17 cellular contexts compared by ENCODE assay signal in the genomic region with DNA sequence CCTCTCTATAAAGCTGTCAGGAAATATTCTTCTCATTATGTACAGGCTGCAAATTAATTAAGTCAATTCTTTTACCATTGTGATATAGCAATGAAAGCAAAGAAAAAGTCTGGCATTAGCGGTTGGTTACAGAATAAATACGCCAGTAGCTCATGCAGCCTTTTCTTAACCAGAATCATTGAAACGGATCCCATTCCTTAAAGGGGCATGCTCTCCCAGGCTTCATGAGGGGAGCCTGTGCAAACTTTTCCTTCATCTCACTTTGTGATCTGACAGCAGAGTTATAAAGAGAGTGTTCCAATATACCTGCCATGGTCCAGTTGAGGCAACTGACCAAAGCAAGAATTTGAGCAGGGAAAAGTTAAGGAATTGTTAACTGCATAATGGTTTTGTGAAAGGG.
DNase-seq lines count a peak whose midpoint lies in the region; ATAC-seq and TF ChIP-seq lines count a peak whose summit lies in the region.
"Had no signal": no experiment of that assay in that cellular context is flagged by ENCODE, and none has a peak within 500 bp of the region (broad histone marks: within the 10 kb centered on the region; RNA-seq: fewer than 3 reads in every experiment).

No MANE protein-coding gene starts in this region.

- no peaks in the 10 kb centered on the region for H3K36me3 Mint-ChIP-seq in neural crest cell (ENCODE audit: low read depth)
- H3K36me3 Mint-ChIP-seq: CD4-positive, CD25-positive, alpha-beta regulatory T cell; stimulated activated naive B cell treated with anti-CD40 and anti-IgM and Interleukin-4, amounts not matched to agents 10 μg/mL and 1 μg/mL and 100 μg/mL, for 72 hours had no signal

- 74 to 75% methylated on average over 3 of the region's 3 CpGs for WGBS in heart right ventricle, 2 donors

- H3K27ac ChIP-seq in heart right ventricle (peak overlapping the region in 1 of 10 donors; percentile 26), right atrium auricular region (no peak overlapping the region), upper lobe of right lung (no peak overlapping the region)
- H3K27ac ChIP-seq: body of pancreas, pancreas, upper lobe of left lung had no signal

- H3K4me3 ChIP-seq in heart right ventricle (peak overlapping the region in 6 of 10 donors; percentile 14 to 40 (median 36)), right atrium auricular region (peak overlapping the region in 1 of 2 donors; percentile 32), upper lobe of right lung (no peak overlapping the region)
- H3K4me3 ChIP-seq: body of pancreas, pancreas, Peyer's patch, upper lobe of left lung had no signal

- no peak overlapping the region for H3K4me3 Mint-ChIP-seq in neural crest cell
- H3K4me3 Mint-ChIP-seq: CD4-positive, CD25-positive, alpha-beta regulatory T cell; dendritic cell treated with granulocyte-macrophage colony-stimulating factor and Interleukin-4, amounts not matched to agents 40 ng/mL and 50 ng/mL, for 4 days; stimulated activated naive B cell treated with anti-CD40 and anti-IgM and Interleukin-4, amounts not matched to agents 10 μg/mL and 1 μg/mL and 100 μg/mL, for 72 hours had no signal

- H3K9me3 ChIP-seq in heart right ventricle (no peaks in the 10 kb centered on the region), right atrium auricular region (no peaks in the 10 kb centered on the region), upper lobe of right lung (no peaks in the 10 kb centered on the region)
- H3K9me3 ChIP-seq: body of pancreas, pancreas, Peyer's patch, upper lobe of left lung had no signal

- H3K27me3 Mint-ChIP-seq in neural crest cell (ENCODE audit: low read depth): no peaks in the 10 kb centered on the region
- H3K27me3 Mint-ChIP-seq: dendritic cell treated with granulocyte-macrophage colony-stimulating factor and Interleukin-4, amounts not matched to agents 40 ng/mL and 50 ng/mL, for 4 days; stimulated activated naive B cell treated with anti-CD40 and anti-IgM and Interleukin-4, amounts not matched to agents 10 μg/mL and 1 μg/mL and 100 μg/mL, for 72 hours had no signal

- intact Hi-C loops in heart right ventricle (cut with DNase I): loop anchor here in 9 of 10 donors (1.0 to 10.0 kb wide), 9 partner anchors 169 to 277 kb away; no protein-coding TSS in a partner anchor
- intact Hi-C loops in left ventricle myocardium superior (cut with micrococcal nuclease): loop anchor here (5.0 to 10.0 kb wide), 2 partner anchors 172 to 259 kb away; no protein-coding TSS in a partner anchor
- intact Hi-C loops in upper lobe of right lung (cut with DNase I): no loop called here

- H3K9me3 Mint-ChIP-seq in neural crest cell: no peaks in the 10 kb centered on the region
- H3K9me3 Mint-ChIP-seq: dendritic cell treated with granulocyte-macrophage colony-stimulating factor and Interleukin-4, amounts not matched to agents 40 ng/mL and 50 ng/mL, for 4 days; stimulated activated naive B cell treated with anti-CD40 and anti-IgM and Interleukin-4, amounts not matched to agents 10 μg/mL and 1 μg/mL and 100 μg/mL, for 72 hours had no signal

- TF ChIP-seq CTCF in heart right ventricle (IDR thresholded peaks at IDR 0.05) (no peak), right atrium auricular region (IDR thresholded peaks at IDR 0.05) (no peak), neural crest cell (conservative IDR thresholded peaks at IDR 0.05) (no peak), upper lobe of right lung (IDR thresholded peaks at IDR 0.05) (no peak)

- peaks cover 8% of the 10 kb centered on the region for H3K4me1 Mint-ChIP-seq in neural crest cell

- ATAC-seq in heart right ventricle (peak in 1 of 8 donors; percentile 38), left ventricle myocardium superior (peak; percentile 45), upper lobe of right lung (no peak), GM18519 (IDR thresholded peaks at IDR 0.05; ENCODE audit: low FRiP score, unreplicated experiment) (no peak)
- ATAC-seq: esophagus mucosa; stimulated activated naive B cell treated with anti-CD40 and anti-IgM and Interleukin-4, amounts not matched to agents 10 μg/mL and 1 μg/mL and 100 μg/mL, for 72 hours had no signal

- peaks cover 0 to 16% (median 4%) of the 10 kb centered on the region in 7 donors for H3K27me3 ChIP-seq in heart right ventricle
- H3K27me3 ChIP-seq in right atrium auricular region: no peaks in the 10 kb centered on the region
- no peaks in the 10 kb centered on the region for H3K27me3 ChIP-seq in upper lobe of right lung
- H3K27me3 ChIP-seq: body of pancreas, pancreas, Peyer's patch, upper lobe of left lung had no signal

- DNase-seq in heart right ventricle: no peak
- DNase-seq in right atrium auricular region (ENCODE audit: low spot score): no peak
- DNase-seq in left ventricle myocardium superior: no peak
- DNase-seq in neural crest cell (ENCODE audit: low read depth, low spot score): no peak
- DNase-seq in upper lobe of right lung: no peak
- no peak for DNase-seq in amygdala (lab: John Stamatoyannopoulos, UW)
- no peak for DNase-seq in NCI-H1105 (lab: John Stamatoyannopoulos, UW)
- DNase-seq: NCI-H1417 treated with DMSO at 0.1 percent for 48 hours had no signal

- H3K4me1 ChIP-seq in heart right ventricle: peaks cover 0 to 5% (median 0%) of the 10 kb centered on the region in 9 donors
- H3K4me1 ChIP-seq in right atrium auricular region: no peaks in the 10 kb centered on the region
- H3K4me1 ChIP-seq in upper lobe of right lung: no peaks in the 10 kb centered on the region
- H3K4me1 ChIP-seq: body of pancreas, pancreas, Peyer's patch had no signal

- H3K36me3 ChIP-seq in heart right ventricle (no peaks in the 10 kb centered on the region), right atrium auricular region (no peaks in the 10 kb centered on the region), upper lobe of right lung (no peaks in the 10 kb centered on the region)
- H3K36me3 ChIP-seq: pancreas, Peyer's patch, upper lobe of left lung had no signal

- peak overlapping the region; percentile 77 for H3K27ac Mint-ChIP-seq in neural crest cell (ENCODE audit: unreplicated experiment)
- H3K27ac Mint-ChIP-seq: CD4-positive, CD25-positive, alpha-beta regulatory T cell; dendritic cell treated with granulocyte-macrophage colony-stimulating factor and Interleukin-4, amounts not matched to agents 40 ng/mL and 50 ng/mL, for 4 days; stimulated activated naive B cell treated with anti-CD40 and anti-IgM and Interleukin-4, amounts not matched to agents 10 μg/mL and 1 μg/mL and 100 μg/mL, for 72 hours had no signal
